In the genomic region with DNA sequence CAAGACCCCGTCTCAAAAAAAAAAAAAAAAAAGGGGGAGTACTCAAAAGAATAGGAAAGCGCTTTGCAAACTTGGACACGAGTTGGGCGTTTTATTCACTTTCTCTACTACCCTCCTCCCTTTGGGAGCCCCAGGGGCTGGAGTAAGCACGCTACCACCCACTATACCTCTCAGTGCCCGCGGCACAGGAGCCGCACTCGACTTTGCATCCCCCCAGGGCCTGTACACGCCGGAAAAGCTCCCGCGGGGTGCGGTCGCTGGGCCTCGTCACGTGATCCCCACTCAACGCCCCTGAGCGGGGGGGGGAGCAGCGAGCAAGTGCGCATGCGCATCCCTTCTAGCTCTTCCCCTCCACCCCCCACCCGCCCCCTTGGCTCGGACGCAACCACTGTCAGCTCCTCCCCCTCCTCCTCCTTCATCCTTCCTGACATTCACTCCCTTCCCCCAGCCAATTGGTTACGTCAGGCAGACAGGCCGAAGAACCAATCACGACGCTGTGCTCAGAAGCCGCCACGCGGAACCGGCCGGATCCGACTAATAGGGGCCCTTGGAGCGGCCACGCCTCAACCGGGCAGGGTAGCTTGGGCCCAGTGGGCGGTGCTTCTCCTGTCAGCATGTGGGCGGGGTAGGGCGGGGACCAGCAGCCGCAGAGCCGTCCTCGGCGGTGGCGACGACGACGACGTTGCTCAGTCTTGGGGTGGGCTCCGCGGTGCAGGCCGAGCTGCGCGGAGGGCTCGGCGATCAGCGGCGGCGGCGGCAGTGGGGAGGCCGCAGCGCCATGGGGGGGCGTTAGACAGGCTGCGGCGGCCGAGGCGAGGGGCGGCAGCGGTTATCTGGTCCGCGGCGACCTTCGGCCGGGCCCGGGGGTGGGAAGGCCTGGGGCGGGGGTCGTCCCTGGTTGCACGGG, we compare ENCODE assay signal across 8 cellular contexts. TPM values are rescaled to one million over a fixed set of nuclear protein-coding genes. Genes with fewer than 3 reads are reported as not detected.
DNase-seq lines count a peak whose midpoint lies in the region; TF ChIP-seq lines count a peak whose summit lies in the region.

A gene with protein sequence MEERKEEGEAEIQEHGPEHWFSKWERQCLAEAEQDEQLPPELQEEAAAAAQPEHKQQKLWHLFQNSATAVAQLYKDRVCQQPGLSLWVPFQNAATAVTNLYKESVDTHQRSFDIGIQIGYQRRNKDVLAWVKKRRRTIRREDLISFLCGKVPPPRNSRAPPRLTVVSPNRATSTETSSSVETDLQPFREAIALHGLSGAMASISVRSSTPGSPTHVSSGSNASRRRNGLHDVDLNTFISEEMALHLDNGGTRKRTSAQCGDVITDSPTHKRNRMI (plus strand): TSS at position 685 of the 907 bp plus-strand sequence. CDS start 401 bp downstream, outside the sequence.

- WGBS in suprapubic skin = under 1% methylated on average over 45 of the region's 79 CpGs

- H3K4me1 ChIP-seq in suprapubic skin = peaks cover 43% of the 10 kb centered on the region

- peak within 1 kb of the TSS; percentile 79 for H3K4me3 ChIP-seq in NB4 (ENCODE audit: low read depth, low read length)
- peak within 1 kb of the TSS; percentile 95 for H3K4me3 ChIP-seq in SK-N-MC
- H3K4me3 ChIP-seq in suprapubic skin = peak within 1 kb of the TSS; percentile 75

- peak within 1 kb of the TSS; percentile 97 for H3K27ac ChIP-seq in SK-N-MC
- H3K27ac ChIP-seq in suprapubic skin = peak within 1 kb of the TSS; percentile 95

- peak; percentile 92 for TF ChIP-seq POLR2A in NB4 (IDR thresholded peaks at IDR 0.05; ENCODE audit: extremely low read depth, insufficient read length)
- TF ChIP-seq POLR2A in suprapubic skin (IDR thresholded peaks at IDR 0.05) = peak; percentile 96 to 99

- peaks cover 33% of the 10 kb centered on the region for H3K4me1 Mint-ChIP-seq in HFFc6 (ENCODE audit: low read depth)

- peaks cover 6% of the 10 kb centered on the region for H3K27me3 Mint-ChIP-seq in HFFc6 (ENCODE audit: insufficient read depth)

- no peak for TF ChIP-seq EP300 in suprapubic skin (IDR thresholded peaks at IDR 0.05)

- peaks cover 31% of the 10 kb centered on the region for H3K36me3 Mint-ChIP-seq in HFFc6 (ENCODE audit: low read depth)

- TF ChIP-seq CTCF in HFFc6 (IDR thresholded peaks at IDR 0.05) = no peak
- TF ChIP-seq CTCF in NB4 (IDR thresholded peaks at IDR 0.05; ENCODE audit: low read depth, low read length) = no peak
- TF ChIP-seq CTCF in suprapubic skin (IDR thresholded peaks at IDR 0.05) = no peak

- H3K27ac Mint-ChIP-seq in HFFc6 = peak within 1 kb of the TSS; percentile 93

- DNase-seq in GM04503 (ENCODE audit: low read depth) (peak; percentile 98), HFFc6 (peak; percentile 100), NB4 (ENCODE audit: low read depth) (peak; percentile 100), SK-N-MC (ENCODE audit: low read depth, low spot score) (peak; percentile 99), germinal center (ENCODE audit: low spot score) (peak; percentile 98), nucleus accumbens (lab: John Stamatoyannopoulos, UW) (peak; percentile 91 to 100 (median 99)), suprapubic skin (ENCODE audit: low spot score in 2 of 2) (peak; percentile 100)
- peak; percentile 99 for DNase-seq in activated naive CD4-positive, alpha-beta T cell treated with anti-CD3 and anti-CD28 coated beads, Interleukin-2, amount 50 U/mL, for 16 hours

- H3K9ac ChIP-seq in SK-N-MC (ENCODE audit: insufficient read length) = peak within 1 kb of the TSS; percentile 92

- peak within 1 kb of the TSS; percentile 95 for H3K4me3 Mint-ChIP-seq in HFFc6

- peaks cover 36% of the 10 kb centered on the region for H3K36me3 ChIP-seq in SK-N-MC (ENCODE audit: insufficient read depth, low read length)
- H3K36me3 ChIP-seq in suprapubic skin = no peaks in the 10 kb centered on the region

- no peaks in the 10 kb centered on the region for H3K27me3 ChIP-seq in suprapubic skin

- H3K9me3 Mint-ChIP-seq in HFFc6 = no peaks in the 10 kb centered on the region

- no peaks in the 10 kb centered on the region for H3K9me3 ChIP-seq in SK-N-MC (ENCODE audit: low read depth, low read length)
- no peaks in the 10 kb centered on the region for H3K9me3 ChIP-seq in suprapubic skin

RNA-seq across cellular contexts. Expression of the gene that starts here (rescaled TPM):
- total RNA-seq in HFFc6 (2021; fragmentation: NEBNext Ultra II Directional; extraction: Animal tissue kit (Norgen Biotek cat#: 25700)) = 10 to 100 TPM; 65.0 to 77.4 (median 72.0) TPM
- total RNA-seq in suprapubic skin = 10 to 100 TPM; 40.4 to 52.7 (median 47.4) TPM

Comparison
In these comparisons a context has a peak if more than half of its experiments do, and no peak if none do; other contexts are left out.
1. Peak in every context shown above with its lines: DNase-seq, H3K4me3 ChIP-seq and H3K27ac ChIP-seq.